Comparison of ENCODE assay signal across 8 cellular contexts in genomic region chr1:36656838-36657237, GRCh38.
"Had no signal": no experiment of that assay in that cellular context is flagged by ENCODE, and none has a peak within 500 bp of the region (broad histone marks: within the 10 kb centered on the region; RNA-seq: fewer than 3 reads in every experiment).

No MANE protein-coding gene starts in this region.

- H3K4me3 ChIP-seq: GM23248, HAP-1 had no signal

- H3K4me1 ChIP-seq: HAP-1 had no signal

- FAIRE-seq: HepG2 had no signal

- H3K9me3 ChIP-seq: HAP-1 had no signal

- DNase-seq: GM23248, GOT3, H7, HFFc6 had no signal

- ATAC-seq: HCT116, HepG2 had no signal

- H3K27ac ChIP-seq: GM23248, HL-60 had no signal

- H3K9ac ChIP-seq: GM23248 had no signal

- H3K36me3 ChIP-seq: HAP-1 had no signal

- H2AFZ ChIP-seq: GM23248 had no signal
